In the genomic region with DNA sequence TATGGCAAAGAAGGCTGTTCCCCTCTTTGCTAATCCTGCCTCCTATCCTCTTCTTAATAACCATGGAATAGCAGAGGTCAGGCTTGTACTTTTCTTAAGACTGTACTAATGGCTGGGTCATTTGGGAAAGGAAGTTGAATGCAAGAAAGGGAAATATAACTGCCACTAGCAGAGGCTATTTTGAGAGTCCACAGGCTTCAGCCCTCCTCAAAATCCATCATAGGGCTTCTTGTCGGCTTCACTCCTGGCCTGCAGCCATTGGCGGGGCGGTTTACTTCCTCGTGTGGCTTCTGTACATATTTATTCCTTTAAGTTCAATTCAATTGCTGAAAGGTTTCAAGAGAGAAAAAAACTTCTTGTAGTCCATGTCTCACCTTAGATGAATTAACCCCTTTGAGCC, we compare ENCODE assay signal across 18 cellular contexts. TPM values are rescaled to one million over a fixed set of nuclear protein-coding genes. Genes with fewer than 3 reads are reported as not detected.
DNase-seq lines count a peak whose midpoint lies in the region; ATAC-seq and TF ChIP-seq lines count a peak whose summit lies in the region.
"Had no signal": no experiment of that assay in that cellular context is flagged by ENCODE, and none has a peak within 500 bp of the region (broad histone marks: within the 10 kb centered on the region; RNA-seq: fewer than 3 reads in every experiment).

No MANE protein-coding gene starts in this region.

- peaks cover 12% of the 10 kb centered on the region for H3K79me2 ChIP-seq in neural progenitor cell (ENCODE audit: low read depth)

- no peak overlapping the region for H3K4me2 ChIP-seq in neural progenitor cell

- intact Hi-C loops in activated CD8-positive, alpha-beta T cell treated with anti-CD3 and anti-CD28 coated beads for 36 hours (cut with micrococcal nuclease) = no loop called here
- intact Hi-C loops in lower lobe of right lung (cut with DNase I) = no loop called here
- intact Hi-C loops in transverse colon (cut with DNase I; ENCODE audit: low total_unique reads) = no loop called here

- H3K4me1 Mint-ChIP-seq in activated CD8-positive, alpha-beta T cell treated with anti-CD3 and anti-CD28 coated beads for 36 hours (ENCODE audit: low read depth) = peaks cover 17% of the 10 kb centered on the region
- peaks cover 35% of the 10 kb centered on the region for H3K4me1 Mint-ChIP-seq in activated CD8-positive, alpha-beta T cell treated with anti-CD3 and anti-CD28 coated beads, Interleukin-2, amount 10 ng/mL, durations not matched to agents 7 days and 5 days (ENCODE audit: low read depth)
- H3K4me1 Mint-ChIP-seq in T-cell = peaks cover 29 to 42% (median 35%) of the 10 kb centered on the region in 3 donors
- H3K4me1 Mint-ChIP-seq in neural progenitor cell = peaks cover 14% of the 10 kb centered on the region

- H3K36me3 ChIP-seq in lower lobe of right lung (no peaks in the 10 kb centered on the region), transverse colon (no peaks in the 10 kb centered on the region), neural progenitor cell (no peaks in the 10 kb centered on the region)
- H3K36me3 ChIP-seq: cardiac muscle cell had no signal

- ATAC-seq in activated CD8-positive, alpha-beta T cell treated with anti-CD3 and anti-CD28 coated beads for 36 hours = no peak
- no peak for ATAC-seq in activated CD8-positive, alpha-beta T cell treated with anti-CD3 and anti-CD28 coated beads, Interleukin-2, amount 10 ng/mL, durations not matched to agents 7 days and 5 days
- ATAC-seq in T-cell (replicated peaks in 1 of 4) (no peak), lower lobe of right lung (peak in 1 of 2 donors; percentile 18), GM21723 (IDR thresholded peaks at IDR 0.05; ENCODE audit: unreplicated experiment) (no peak)
- ATAC-seq: K562, PC-3 had no signal

- peak overlapping the region; percentile 27 for H3K27ac Mint-ChIP-seq in activated CD8-positive, alpha-beta T cell treated with anti-CD3 and anti-CD28 coated beads for 36 hours
- no peak overlapping the region for H3K27ac Mint-ChIP-seq in activated CD8-positive, alpha-beta T cell treated with anti-CD3 and anti-CD28 coated beads, Interleukin-2, amount 10 ng/mL, durations not matched to agents 7 days and 5 days
- H3K27ac Mint-ChIP-seq in T-cell (peak overlapping the region; percentile 65 to 83), neural progenitor cell (no peak overlapping the region)
- H3K27ac Mint-ChIP-seq: activated naive CD8-positive, alpha-beta T cell treated with anti-CD3 and anti-CD28 coated beads for 36 hours; H9; type B pancreatic cell had no signal

- CTCF ChIA-PET in activated CD8-positive, alpha-beta T cell treated with anti-CD3 and anti-CD28 coated beads for 36 hours (lab: Charles Lee) = interaction anchor here (1.1 kb wide), 1 partner anchor 81 kb away, joined by 4 read pairs; no protein-coding TSS in a partner anchor
- CTCF ChIA-PET in activated CD8-positive, alpha-beta T cell treated with anti-CD3 and anti-CD28 coated beads, Interleukin-2, amount 10 ng/mL, durations not matched to agents 7 days and 5 days (lab: Charles Lee) = interaction anchor here (2.2 kb wide), 1 partner anchor 223 kb away, joined by 10 read pairs; a partner anchor contains a TSS
- CTCF ChIA-PET in T-cell (lab: Charles Lee) = no interaction called here

- H3K4me3 ChIP-seq in lower lobe of right lung (no peak overlapping the region), transverse colon (no peak overlapping the region), neural progenitor cell (no peak overlapping the region)
- H3K4me3 ChIP-seq: cardiac muscle cell, K562 had no signal

- POLR2A ChIA-PET in activated CD8-positive, alpha-beta T cell treated with anti-CD3 and anti-CD28 coated beads for 36 hours (lab: Charles Lee) = no interaction called here
- POLR2A ChIA-PET in activated CD8-positive, alpha-beta T cell treated with anti-CD3 and anti-CD28 coated beads, Interleukin-2, amount 10 ng/mL, durations not matched to agents 7 days and 5 days (lab: Charles Lee) = no interaction called here
- POLR2A ChIA-PET in T-cell (lab: Charles Lee) = interaction anchor here in 1 of 2 donors (1.3 kb wide), 1 partner anchor 25 kb away, joined by 3 read pairs; no protein-coding TSS in a partner anchor

- peaks cover 2% of the 10 kb centered on the region for H4K20me1 ChIP-seq in neural progenitor cell (ENCODE audit: low read depth)

- in situ Hi-C loops in transverse colon (cut with MboI; ENCODE audit: low pct_ligation_motif_present in 1 of 4, low pct_unique_long_range_greater_than_20kb in 1 of 4, low sequenced_read_pairs in 3 of 4) = no loop called here

- peaks cover 7% of the 10 kb centered on the region for H3K36me3 Mint-ChIP-seq in activated CD8-positive, alpha-beta T cell treated with anti-CD3 and anti-CD28 coated beads for 36 hours (ENCODE audit: low read depth)
- H3K36me3 Mint-ChIP-seq in activated CD8-positive, alpha-beta T cell treated with anti-CD3 and anti-CD28 coated beads, Interleukin-2, amount 10 ng/mL, durations not matched to agents 7 days and 5 days (ENCODE audit: low read depth) = peaks cover 14% of the 10 kb centered on the region
- peaks cover 7% of the 10 kb centered on the region for H3K36me3 Mint-ChIP-seq in T-cell
- H3K36me3 Mint-ChIP-seq in neural progenitor cell = no peaks in the 10 kb centered on the region
- H3K36me3 Mint-ChIP-seq: type B pancreatic cell had no signal

- no peak overlapping the region for H3K9ac ChIP-seq in neural progenitor cell

- TF ChIP-seq EP300 in transverse colon (IDR thresholded peaks at IDR 0.05; ENCODE audit: low read depth) = no peak

- no peak overlapping the region for H3K4me3 Mint-ChIP-seq in activated CD8-positive, alpha-beta T cell treated with anti-CD3 and anti-CD28 coated beads for 36 hours
- no peak overlapping the region for H3K4me3 Mint-ChIP-seq in activated CD8-positive, alpha-beta T cell treated with anti-CD3 and anti-CD28 coated beads, Interleukin-2, amount 10 ng/mL, durations not matched to agents 7 days and 5 days
- H3K4me3 Mint-ChIP-seq in T-cell = no peak overlapping the region
- H3K4me3 Mint-ChIP-seq in neural progenitor cell = no peak overlapping the region
- H3K4me3 Mint-ChIP-seq: activated naive CD8-positive, alpha-beta T cell treated with anti-CD3 and anti-CD28 coated beads for 36 hours; H9; type B pancreatic cell had no signal

- no peaks in the 10 kb centered on the region for H3K27me3 Mint-ChIP-seq in activated CD8-positive, alpha-beta T cell treated with anti-CD3 and anti-CD28 coated beads for 36 hours
- no peaks in the 10 kb centered on the region for H3K27me3 Mint-ChIP-seq in activated CD8-positive, alpha-beta T cell treated with anti-CD3 and anti-CD28 coated beads, Interleukin-2, amount 10 ng/mL, durations not matched to agents 7 days and 5 days (ENCODE audit: low read depth)
- no peaks in the 10 kb centered on the region for H3K27me3 Mint-ChIP-seq in T-cell
- H3K27me3 Mint-ChIP-seq in neural progenitor cell (ENCODE audit: insufficient read depth, low read depth) = peaks cover 5% of the 10 kb centered on the region
- H3K27me3 Mint-ChIP-seq: activated naive CD8-positive, alpha-beta T cell treated with anti-CD3 and anti-CD28 coated beads for 36 hours had no signal

- H2AFZ ChIP-seq in neural progenitor cell (replicated peaks) = no peak overlapping the region

- peaks cover 18% of the 10 kb centered on the region for H3F3A ChIP-seq in neural progenitor cell (ENCODE audit: low read depth)

- peaks cover 9% of the 10 kb centered on the region for H3K9me3 Mint-ChIP-seq in activated CD8-positive, alpha-beta T cell treated with anti-CD3 and anti-CD28 coated beads for 36 hours
- H3K9me3 Mint-ChIP-seq in activated CD8-positive, alpha-beta T cell treated with anti-CD3 and anti-CD28 coated beads, Interleukin-2, amount 10 ng/mL, durations not matched to agents 7 days and 5 days (ENCODE audit: insufficient read depth) = peaks cover 6% of the 10 kb centered on the region
- peaks cover 0 to 3% (median 0%) of the 10 kb centered on the region in 3 donors for H3K9me3 Mint-ChIP-seq in T-cell
- H3K9me3 Mint-ChIP-seq in neural progenitor cell = no peaks in the 10 kb centered on the region
- H3K9me3 Mint-ChIP-seq: H9, type B pancreatic cell had no signal

- H3K4me1 ChIP-seq in lower lobe of right lung (peaks cover 29% of the 10 kb centered on the region), transverse colon (peaks cover 0 to 12% (median 3%) of the 10 kb centered on the region in 4 donors), neural progenitor cell (peaks cover 4% of the 10 kb centered on the region)

- H3K27ac ChIP-seq in lower lobe of right lung (no peak overlapping the region), transverse colon (no peak overlapping the region), neural progenitor cell (no peak overlapping the region)
- H3K27ac ChIP-seq: cardiac muscle cell had no signal

- 42 to 68% methylated on average over 4 of the region's 4 CpGs for WGBS in transverse colon (ENCODE audit: low coverage in 1 of 2), 2 donors

- no peak for TF ChIP-seq CTCF in activated CD8-positive, alpha-beta T cell treated with anti-CD3 and anti-CD28 coated beads for 36 hours (IDR thresholded peaks at IDR 0.05)
- TF ChIP-seq CTCF in lower lobe of right lung (IDR thresholded peaks at IDR 0.05) (no peak), transverse colon (IDR thresholded peaks at IDR 0.05) (no peak), neural progenitor cell (IDR thresholded peaks at IDR 0.05) (no peak)

- no peak for DNase-seq in activated CD8-positive, alpha-beta T cell treated with anti-CD3 and anti-CD28 coated beads for 36 hours
- no peak for DNase-seq in activated CD8-positive, alpha-beta T cell treated with anti-CD3 and anti-CD28 coated beads, Interleukin-2, amount 10 ng/mL, durations not matched to agents 7 days and 5 days
- DNase-seq in T-cell = peak in 2 of 34 experiments; percentile 2 to 3
- peak; percentile 57 for DNase-seq in lower lobe of right lung
- peak; percentile 20 for DNase-seq in transverse colon
- no peak for DNase-seq in RKO (ENCODE audit: low spot score)
- no peak for DNase-seq in neural progenitor cell (ENCODE audit: low spot score)
- DNase-seq: activated naive CD8-positive, alpha-beta T cell treated with anti-CD3 and anti-CD28 coated beads for 36 hours; DMS 273 treated with DMSO at 0.1 percent for 48 hours; H9; NCI-H1417 treated with DMSO at 0.1 percent for 48 hours; NCI-H446; PC-3; stimulated activated CD4-positive, alpha-beta T cell treated with anti-CD3 and anti-CD28 coated beads, Interleukin-2, amount 100 ng/mL, for 48 hours had no signal

- no peak for TF ChIP-seq POLR2A in transverse colon (IDR thresholded peaks at IDR 0.05)

- no peaks in the 10 kb centered on the region for H3K9me3 ChIP-seq in lower lobe of right lung
- H3K9me3 ChIP-seq in transverse colon = no peaks in the 10 kb centered on the region
- H3K9me3 ChIP-seq in neural progenitor cell (ENCODE audit: low read depth) = no peaks in the 10 kb centered on the region

- H3K27me3 ChIP-seq in lower lobe of right lung (ENCODE audit: low read depth) = no peaks in the 10 kb centered on the region
- H3K27me3 ChIP-seq in transverse colon = peaks cover 44% of the 10 kb centered on the region
- peaks cover 7% of the 10 kb centered on the region for H3K27me3 ChIP-seq in neural progenitor cell
- H3K27me3 ChIP-seq: cardiac muscle cell had no signal

RNA-seq across cellular contexts. Expression of a gene that starts 2.8 kb away (rescaled TPM):
- total RNA-seq in activated CD8-positive, alpha-beta T cell treated with anti-CD3 and anti-CD28 coated beads for 36 hours = 10 to 100 TPM; 42.9 to 48.3 TPM
- 10 to 100 TPM; 78.5 to 80.0 TPM for total RNA-seq in activated CD8-positive, alpha-beta T cell treated with anti-CD3 and anti-CD28 coated beads, Interleukin-2, amount 10 ng/mL, durations not matched to agents 7 days and 5 days
- total RNA-seq in T-cell (100 to 1,000 TPM in 4 of 5 donors, 10 to 100 TPM in 1; 92.8 to 252 (median 136) TPM), lower lobe of right lung (54.6 TPM), transverse colon (10 to 100 TPM in 1 of 4 donors, 1 to 10 TPM in 3; 3.6 to 26.0 (median 6.1) TPM), neural progenitor cell (ENCODE audit: low replicate concordance) (32.2 and 38.9 TPM in 2 replicates)

Comparison
In these comparisons a context has a peak if more than half of its experiments do, and no peak if none do; other contexts are left out.
1. H3K27ac Mint-ChIP-seq: peak in activated CD8-positive, alpha-beta T cell treated with anti-CD3 and anti-CD28 coated beads for 36 hours (single experiment) and T-cell (2 of 2); none in activated CD8-positive, alpha-beta T cell treated with anti-CD3 and anti-CD28 coated beads, Interleukin-2, amount 10 ng/mL, durations not matched to agents 7 days and 5 days (single experiment) and neural progenitor cell (single experiment).
2. DNase-seq: peak in lower lobe of right lung (single experiment) and transverse colon (single experiment); none in activated CD8-positive, alpha-beta T cell treated with anti-CD3 and anti-CD28 coated beads for 36 hours (single experiment), activated CD8-positive, alpha-beta T cell treated with anti-CD3 and anti-CD28 coated beads, Interleukin-2, amount 10 ng/mL, durations not matched to agents 7 days and 5 days (single experiment), RKO (single experiment) and neural progenitor cell (single experiment).
3. CTCF ChIA-PET loops: an anchor here in activated CD8-positive, alpha-beta T cell treated with anti-CD3 and anti-CD28 coated beads for 36 hours (1.1 kb wide) and activated CD8-positive, alpha-beta T cell treated with anti-CD3 and anti-CD28 coated beads, Interleukin-2, amount 10 ng/mL, durations not matched to agents 7 days and 5 days (2.2 kb wide); none called in T-cell.